In the genomic region with DNA sequence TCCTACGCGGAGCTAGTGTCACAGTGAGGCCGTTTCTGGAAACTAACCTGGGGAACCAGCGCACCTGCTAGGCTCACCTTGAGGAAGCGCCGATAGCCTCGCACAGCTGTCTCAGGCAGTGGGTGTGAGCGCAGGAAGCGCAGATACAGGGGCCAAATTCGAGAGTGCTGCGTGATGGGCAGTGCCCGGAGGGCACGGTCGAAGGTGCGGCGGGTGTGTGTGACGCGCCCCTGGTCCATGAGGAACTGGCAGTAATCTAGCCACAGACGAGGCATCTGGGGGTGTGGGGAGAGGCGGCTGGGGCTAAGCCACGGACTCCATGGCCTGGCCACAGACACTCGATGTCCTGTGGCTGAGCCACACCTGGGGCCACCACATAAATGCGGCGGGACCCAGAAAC, we compare ENCODE assay signal across 18 cellular contexts. TPM values are rescaled to one million over a fixed set of nuclear protein-coding genes. Genes with fewer than 3 reads are reported as not detected.
DNase-seq lines count a peak whose midpoint lies in the region; ATAC-seq and TF ChIP-seq lines count a peak whose summit lies in the region.
"Had no signal": no experiment of that assay in that cellular context is flagged by ENCODE, and none has a peak within 500 bp of the region (broad histone marks: within the 10 kb centered on the region; RNA-seq: fewer than 3 reads in every experiment).

No MANE protein-coding gene starts in this region.

- no peak for ATAC-seq in activated CD8-positive, alpha-beta T cell treated with anti-CD3 and anti-CD28 coated beads for 36 hours
- no peak for ATAC-seq in activated CD8-positive, alpha-beta T cell treated with anti-CD3 and anti-CD28 coated beads, Interleukin-2, amount 10 ng/mL, durations not matched to agents 7 days and 5 days
- ATAC-seq in Right ventricle myocardium inferior: no peak

- H3K4me3 Mint-ChIP-seq in activated CD8-positive, alpha-beta T cell treated with anti-CD3 and anti-CD28 coated beads for 36 hours: peak overlapping the region; percentile 83
- H3K4me3 Mint-ChIP-seq in activated CD8-positive, alpha-beta T cell treated with anti-CD3 and anti-CD28 coated beads, Interleukin-2, amount 10 ng/mL, durations not matched to agents 7 days and 5 days: no peak overlapping the region
- H3K4me3 Mint-ChIP-seq in CD8-positive, alpha-beta memory T cell: peak overlapping the region in 5 of 7 donors; percentile 12 to 39 (median 21)
- peak overlapping the region; percentile 13 for H3K4me3 Mint-ChIP-seq in endodermal cell

- peaks cover 31% of the 10 kb centered on the region for H3K4me1 Mint-ChIP-seq in activated CD8-positive, alpha-beta T cell treated with anti-CD3 and anti-CD28 coated beads for 36 hours (ENCODE audit: low read depth)
- peaks cover 35% of the 10 kb centered on the region for H3K4me1 Mint-ChIP-seq in activated CD8-positive, alpha-beta T cell treated with anti-CD3 and anti-CD28 coated beads, Interleukin-2, amount 10 ng/mL, durations not matched to agents 7 days and 5 days (ENCODE audit: low read depth)
- peaks cover 32 to 51% (median 37%) of the 10 kb centered on the region in 3 donors for H3K4me1 Mint-ChIP-seq in CD8-positive, alpha-beta memory T cell
- peaks cover 17% of the 10 kb centered on the region for H3K4me1 Mint-ChIP-seq in endodermal cell

- H3K4me3 ChIP-seq in CD8-positive, alpha-beta memory T cell (ENCODE audit: low read length): no peak overlapping the region
- H3K4me3 ChIP-seq in endodermal cell (ENCODE audit: low read length) (no peak overlapping the region), osteoblast (ENCODE audit: insufficient read depth, low read length) (no peak overlapping the region)

- DNase-seq in activated CD8-positive, alpha-beta T cell treated with anti-CD3 and anti-CD28 coated beads for 36 hours: no peak
- no peak for DNase-seq in activated CD8-positive, alpha-beta T cell treated with anti-CD3 and anti-CD28 coated beads, Interleukin-2, amount 10 ng/mL, durations not matched to agents 7 days and 5 days
- DNase-seq in CD8-positive, alpha-beta memory T cell: no peak
- DNase-seq in endodermal cell (no peak), osteoblast (ENCODE audit: insufficient read length, low spot score, missing footprints) (peak; percentile 88), HT-29 (ENCODE audit: low spot score) (no peak), EL (no peak), Right ventricle myocardium inferior (ENCODE audit: missing footprints) (no peak)
- DNase-seq: DMS79 treated with DMSO at 0.1 percent for 48 hours; GF-D8; KBM-7; NCI-H1092; NCI-H69; NK-92 treated with Interleukin-12 subunit alpha and Interleukin-12 subunit beta, amount 100 ng/mL, for 24 hours; OCI-M1; RPMI8226 had no signal

- H3K27me3 ChIP-seq in CD8-positive, alpha-beta memory T cell (ENCODE audit: insufficient read depth, low read length, poor library complexity, severe bottlenecking): no peaks in the 10 kb centered on the region
- H3K27me3 ChIP-seq in endodermal cell (ENCODE audit: control insufficient read depth, insufficient read depth, low read length, poor library complexity, severe bottlenecking) (no peaks in the 10 kb centered on the region), osteoblast (ENCODE audit: insufficient read depth, low read length) (no peaks in the 10 kb centered on the region)

- intact Hi-C loops in activated CD8-positive, alpha-beta T cell treated with anti-CD3 and anti-CD28 coated beads for 36 hours (cut with micrococcal nuclease): no loop called here
- intact Hi-C loops in Right ventricle myocardium inferior (cut with DNase I): loop anchor here (5.0 kb wide), 1 partner anchor 90 kb away; the partner anchor contains the start of gene PNPLA6

- no peaks in the 10 kb centered on the region for H3K9me3 Mint-ChIP-seq in activated CD8-positive, alpha-beta T cell treated with anti-CD3 and anti-CD28 coated beads for 36 hours
- H3K9me3 Mint-ChIP-seq in activated CD8-positive, alpha-beta T cell treated with anti-CD3 and anti-CD28 coated beads, Interleukin-2, amount 10 ng/mL, durations not matched to agents 7 days and 5 days (ENCODE audit: insufficient read depth): no peaks in the 10 kb centered on the region
- H3K9me3 Mint-ChIP-seq in CD8-positive, alpha-beta memory T cell: no peaks in the 10 kb centered on the region
- no peaks in the 10 kb centered on the region for H3K9me3 Mint-ChIP-seq in endodermal cell

- H3K9ac ChIP-seq in endodermal cell (ENCODE audit: extremely low read depth, low read length, poor library complexity, severe bottlenecking): no peak overlapping the region

- peaks cover 13% of the 10 kb centered on the region for H3K36me3 Mint-ChIP-seq in activated CD8-positive, alpha-beta T cell treated with anti-CD3 and anti-CD28 coated beads for 36 hours (ENCODE audit: low read depth)
- H3K36me3 Mint-ChIP-seq in activated CD8-positive, alpha-beta T cell treated with anti-CD3 and anti-CD28 coated beads, Interleukin-2, amount 10 ng/mL, durations not matched to agents 7 days and 5 days (ENCODE audit: low read depth): peaks cover 32% of the 10 kb centered on the region
- H3K36me3 Mint-ChIP-seq in CD8-positive, alpha-beta memory T cell: peaks cover 0 to 73% (median 12%) of the 10 kb centered on the region in 3 donors
- H3K36me3 Mint-ChIP-seq in endodermal cell (ENCODE audit: low read depth): peaks cover 23% of the 10 kb centered on the region

- no peak overlapping the region for H3K27ac ChIP-seq in CD8-positive, alpha-beta memory T cell (ENCODE audit: low read depth, low read length)
- H3K27ac ChIP-seq in endodermal cell (ENCODE audit: low read depth, low read length) (no peak overlapping the region), osteoblast (ENCODE audit: low read depth, low read length) (no peak overlapping the region)
- H3K27ac ChIP-seq: C4-2B had no signal

- CTCF ChIA-PET in activated CD8-positive, alpha-beta T cell treated with anti-CD3 and anti-CD28 coated beads for 36 hours (lab: Charles Lee): interaction anchor here (0.7 to 1.5 kb wide), 2 partner anchors 53 to 59 kb away, joined by 3 to 5 read pairs; partner anchors contain the start of gene TRAPPC5
- CTCF ChIA-PET in activated CD8-positive, alpha-beta T cell treated with anti-CD3 and anti-CD28 coated beads, Interleukin-2, amount 10 ng/mL, durations not matched to agents 7 days and 5 days (lab: Charles Lee): interaction anchor here (1.4 kb wide), 1 partner anchor 59 kb away, joined by 3 read pairs; no protein-coding TSS in a partner anchor
- CTCF ChIA-PET in CD8-positive, alpha-beta memory T cell (lab: Charles Lee): no interaction called here

- H3K27me3 Mint-ChIP-seq in activated CD8-positive, alpha-beta T cell treated with anti-CD3 and anti-CD28 coated beads for 36 hours: no peaks in the 10 kb centered on the region
- no peaks in the 10 kb centered on the region for H3K27me3 Mint-ChIP-seq in activated CD8-positive, alpha-beta T cell treated with anti-CD3 and anti-CD28 coated beads, Interleukin-2, amount 10 ng/mL, durations not matched to agents 7 days and 5 days (ENCODE audit: low read depth)
- no peaks in the 10 kb centered on the region for H3K27me3 Mint-ChIP-seq in CD8-positive, alpha-beta memory T cell
- H3K27me3 Mint-ChIP-seq in endodermal cell (ENCODE audit: insufficient read depth): no peaks in the 10 kb centered on the region

- H3K9me3 ChIP-seq in CD8-positive, alpha-beta memory T cell (ENCODE audit: low read length): no peaks in the 10 kb centered on the region
- no peaks in the 10 kb centered on the region for H3K9me3 ChIP-seq in endodermal cell (ENCODE audit: control insufficient read depth, low read length)
- no peaks in the 10 kb centered on the region for H3K9me3 ChIP-seq in osteoblast (ENCODE audit: low read depth, low read length)

- POLR2A ChIA-PET in activated CD8-positive, alpha-beta T cell treated with anti-CD3 and anti-CD28 coated beads for 36 hours (lab: Charles Lee): interaction anchor here (0.6 to 0.8 kb wide), 2 partner anchors 10 to 105 kb away, joined by 3 read pairs; partner anchors contain the start of gene MCOLN1
- POLR2A ChIA-PET in activated CD8-positive, alpha-beta T cell treated with anti-CD3 and anti-CD28 coated beads, Interleukin-2, amount 10 ng/mL, durations not matched to agents 7 days and 5 days (lab: Charles Lee): interaction anchor here (0.6 kb wide), 3 partner anchors 89 to 1096 kb away, joined by 3 read pairs; no protein-coding TSS in a partner anchor
- POLR2A ChIA-PET in CD8-positive, alpha-beta memory T cell (lab: Charles Lee): no interaction called here

- H3K4me1 ChIP-seq in CD8-positive, alpha-beta memory T cell (ENCODE audit: insufficient read depth, low read length): peaks cover 22% of the 10 kb centered on the region
- H3K4me1 ChIP-seq in endodermal cell (ENCODE audit: control insufficient read depth, insufficient read depth, low read length) (no peaks in the 10 kb centered on the region), osteoblast (ENCODE audit: insufficient read depth, low read length) (peaks cover 16% of the 10 kb centered on the region)

- H3K36me3 ChIP-seq in CD8-positive, alpha-beta memory T cell (ENCODE audit: insufficient read depth, low read length): peaks cover 28% of the 10 kb centered on the region
- H3K36me3 ChIP-seq in endodermal cell (ENCODE audit: control insufficient read depth, insufficient read depth, low read length): peaks cover 28% of the 10 kb centered on the region
- H3K36me3 ChIP-seq in osteoblast (ENCODE audit: insufficient read depth, low read length): peaks cover 11% of the 10 kb centered on the region

- peaks cover 10% of the 10 kb centered on the region for H4K20me1 ChIP-seq in osteoblast (ENCODE audit: insufficient read depth, low read length)

- no peak overlapping the region for H3K27ac Mint-ChIP-seq in activated CD8-positive, alpha-beta T cell treated with anti-CD3 and anti-CD28 coated beads for 36 hours
- H3K27ac Mint-ChIP-seq in activated CD8-positive, alpha-beta T cell treated with anti-CD3 and anti-CD28 coated beads, Interleukin-2, amount 10 ng/mL, durations not matched to agents 7 days and 5 days: no peak overlapping the region
- peak overlapping the region in 2 of 8 donors; percentile 25 to 33 for H3K27ac Mint-ChIP-seq in CD8-positive, alpha-beta memory T cell
- H3K27ac Mint-ChIP-seq in endodermal cell: no peak overlapping the region

- peaks cover 64% of the 10 kb centered on the region for H3K79me2 ChIP-seq in osteoblast (ENCODE audit: insufficient read depth, low read length)

- 89 to 92% methylated on average over 16 to 24 of the region's 24 CpGs for WGBS in endodermal cell (ENCODE audit: insufficient coverage in 1 of 2, insufficient read length in 1 of 2), 2 experiments

- H2AFZ ChIP-seq in osteoblast (ENCODE audit: low read length): no peak overlapping the region

- TF ChIP-seq CTCF in activated CD8-positive, alpha-beta T cell treated with anti-CD3 and anti-CD28 coated beads for 36 hours (IDR thresholded peaks at IDR 0.05): no peak
- TF ChIP-seq CTCF in endodermal cell (conservative IDR thresholded peaks at IDR 0.05) (no peak), osteoblast (IDR thresholded peaks at IDR 0.05; ENCODE audit: extremely low read depth, low read depth, low read length) (no peak)

- H3K4me2 ChIP-seq in osteoblast (ENCODE audit: insufficient read depth, low read length): no peak overlapping the region

RNA-seq across cellular contexts. Expression of gene XAB2, which starts 2.2 kb away (rescaled TPM):
- total RNA-seq in activated CD8-positive, alpha-beta T cell treated with anti-CD3 and anti-CD28 coated beads for 36 hours: 10 to 100 TPM; 50.7 to 54.1 TPM
- 10 to 100 TPM; 44.8 to 46.9 TPM for total RNA-seq in activated CD8-positive, alpha-beta T cell treated with anti-CD3 and anti-CD28 coated beads, Interleukin-2, amount 10 ng/mL, durations not matched to agents 7 days and 5 days
- total RNA-seq in CD8-positive, alpha-beta memory T cell: 10 to 100 TPM; 46.0 to 47.6 TPM
- polyA plus RNA-seq in CD8-positive, alpha-beta memory T cell: 8.8 TPM
- total RNA-seq in endodermal cell (10 to 100 TPM; 44.3 to 46.6 TPM), osteoblast (35.9 and 40.5 TPM in 2 replicates), Right ventricle myocardium inferior (25.3 TPM)
- polyA plus RNA-seq in endodermal cell (2013, experiment 1 of 2): 48.3 TPM
- 43.1 TPM for polyA plus RNA-seq in endodermal cell (2013, experiment 2 of 2)
- 48.4 and 51.9 TPM in 2 replicates for total RNA-seq in HT-29 (2014; rRNA removed; shearing (Covaris generic))

RNA-seq across cellular contexts. Expression of gene PET100, which starts 2.4 kb away (rescaled TPM):
- 10 to 100 TPM; 71.8 to 83.3 TPM for total RNA-seq in activated CD8-positive, alpha-beta T cell treated with anti-CD3 and anti-CD28 coated beads for 36 hours
- total RNA-seq in activated CD8-positive, alpha-beta T cell treated with anti-CD3 and anti-CD28 coated beads, Interleukin-2, amount 10 ng/mL, durations not matched to agents 7 days and 5 days: 100 to 1,000 TPM; 125 to 136 TPM
- 100 to 1,000 TPM; 110 TPM for total RNA-seq in CD8-positive, alpha-beta memory T cell
- polyA plus RNA-seq in CD8-positive, alpha-beta memory T cell: 297 TPM
- total RNA-seq in endodermal cell (100 to 1,000 TPM; 149 to 182 TPM), osteoblast (9.0 and 9.4 TPM in 2 replicates), Right ventricle myocardium inferior (205 TPM)
- 93.5 TPM for polyA plus RNA-seq in endodermal cell (2013, experiment 1 of 2)
- 92.2 TPM for polyA plus RNA-seq in endodermal cell (2013, experiment 2 of 2)
- 26.6 and 27.7 TPM in 2 replicates for total RNA-seq in HT-29 (2014; rRNA removed; shearing (Covaris generic))

RNA-seq across cellular contexts. Expression of gene PCP2, which starts 6.4 kb away (rescaled TPM):
- total RNA-seq in activated CD8-positive, alpha-beta T cell treated with anti-CD3 and anti-CD28 coated beads for 36 hours: 1 to 10 TPM; 4.0 to 4.8 TPM
- total RNA-seq in activated CD8-positive, alpha-beta T cell treated with anti-CD3 and anti-CD28 coated beads, Interleukin-2, amount 10 ng/mL, durations not matched to agents 7 days and 5 days: 1 to 10 TPM in 1 of 2 experiments, under 1 TPM in 1; 0.63 to 1.0 TPM
- total RNA-seq in CD8-positive, alpha-beta memory T cell: under 1 TPM; 0.48 to 0.91 TPM
- not detected for polyA plus RNA-seq in CD8-positive, alpha-beta memory T cell
- total RNA-seq in endodermal cell: under 1 TPM in 1 of 2 donors, not detected in 1; 0.55 TPM
- not detected for polyA plus RNA-seq in endodermal cell (2013, experiment 1 of 2)
- polyA plus RNA-seq in endodermal cell (2013, experiment 2 of 2): not detected
- not detected in 2 replicates for total RNA-seq in osteoblast
- not detected in 2 replicates for total RNA-seq in HT-29 (2014; rRNA removed; shearing (Covaris generic))
- total RNA-seq in Right ventricle myocardium inferior: 6.6 TPM
- total RNA-seq: M059J had no signal

RNA-seq across cellular contexts. Expression of gene STXBP2, which starts 9.7 kb away (rescaled TPM):
- total RNA-seq in activated CD8-positive, alpha-beta T cell treated with anti-CD3 and anti-CD28 coated beads for 36 hours: 10 to 100 TPM; 96.4 to 99.2 TPM
- total RNA-seq in activated CD8-positive, alpha-beta T cell treated with anti-CD3 and anti-CD28 coated beads, Interleukin-2, amount 10 ng/mL, durations not matched to agents 7 days and 5 days: 100 to 1,000 TPM; 162 to 168 TPM
- total RNA-seq in CD8-positive, alpha-beta memory T cell: 10 to 100 TPM; 80.1 to 80.5 TPM
- 75.2 TPM for polyA plus RNA-seq in CD8-positive, alpha-beta memory T cell
- total RNA-seq in endodermal cell: 100 to 1,000 TPM; 119 to 126 TPM
- polyA plus RNA-seq in endodermal cell (2013, experiment 1 of 2): 27.5 TPM
- 29.9 TPM for polyA plus RNA-seq in endodermal cell (2013, experiment 2 of 2)
- total RNA-seq in osteoblast: 1.2 and 3.3 TPM in 2 replicates
- total RNA-seq in HT-29 (2014; rRNA removed; shearing (Covaris generic)): 66.4 and 73.3 TPM in 2 replicates
- total RNA-seq in Right ventricle myocardium inferior: 8.4 TPM

RNA-seq across cellular contexts. Expression of gene CAMSAP3, which starts 31.5 kb away (rescaled TPM):
- total RNA-seq in activated CD8-positive, alpha-beta T cell treated with anti-CD3 and anti-CD28 coated beads for 36 hours: under 1 TPM; 0.25 to 0.63 TPM
- under 1 TPM; 0.34 to 0.42 TPM for total RNA-seq in activated CD8-positive, alpha-beta T cell treated with anti-CD3 and anti-CD28 coated beads, Interleukin-2, amount 10 ng/mL, durations not matched to agents 7 days and 5 days
- under 1 TPM; 0.24 to 0.31 TPM for total RNA-seq in CD8-positive, alpha-beta memory T cell
- polyA plus RNA-seq in CD8-positive, alpha-beta memory T cell: 0.07 TPM
- 10 to 100 TPM; 65.5 to 76.8 TPM for total RNA-seq in endodermal cell
- polyA plus RNA-seq in endodermal cell (2013, experiment 1 of 2): 18.6 TPM
- 18.0 TPM for polyA plus RNA-seq in endodermal cell (2013, experiment 2 of 2)
- total RNA-seq in osteoblast: not detected in 2 replicates
- total RNA-seq in HT-29 (2014; rRNA removed; shearing (Covaris generic)): 29.8 and 37.0 TPM in 2 replicates
- 1.9 TPM for total RNA-seq in Right ventricle myocardium inferior
